In genomic region chr4:7512428-7512827, GRCh38 we compare ENCODE assay signal across 28 cellular contexts.
"Had no signal": no experiment of that assay in that cellular context is flagged by ENCODE, and none has a peak within 500 bp of the region (broad histone marks: within the 10 kb centered on the region; RNA-seq: fewer than 3 reads in every experiment).

No MANE protein-coding gene starts in this region.

- H3K4me3 ChIP-seq: colonic mucosa, esophagus muscularis mucosa, gastroesophageal sphincter, heart left ventricle, hepatocyte, left lung, prostate gland, right atrium auricular region, smooth muscle cell, testis, tibial artery, upper lobe of left lung had no signal

- H3K27ac Mint-ChIP-seq: dendritic cell treated with granulocyte-macrophage colony-stimulating factor and Interleukin-4, amounts not matched to agents 40 ng/mL and 50 ng/mL, for 4 days; naive thymus-derived CD4-positive, alpha-beta T cell; stimulated activated memory B cell treated with anti-CD40 and anti-IgM and Interleukin-4, amounts not matched to agents 10 μg/mL and 1 μg/mL and 100 μg/mL, for 72 hours had no signal

- H3K79me2 ChIP-seq: hepatocyte had no signal

- DNase-seq: colonic mucosa; effector memory CD4-positive, alpha-beta T cell; foreskin keratinocyte; heart left ventricle; left lung; mesenchymal stem cell; midbrain; naive thymus-derived CD4-positive, alpha-beta T cell; stimulated activated CD4-positive, alpha-beta T cell treated with anti-CD3 and anti-CD28 coated beads, Interleukin-12 subunit alpha, Interleukin-12 subunit beta, amount 100 ng/mL, for 4 hours; stimulated activated CD4-positive, alpha-beta T cell treated with anti-CD3 and anti-CD28 coated beads, Interleukin-1b, Interleukin-23, amount 100 ng/mL, for 48 hours; stimulated activated CD4-positive, alpha-beta T cell treated with anti-CD3 and anti-CD28 coated beads, Interleukin-4, amount 100 ng/mL, for 4 hours; stimulated activated naive CD8-positive, alpha-beta T cell treated with anti-CD3 and anti-CD28 coated beads, Interleukin-15, Interleukin-2, amounts not matched to agents 100 U/mL and 50 U/mL, for 24 hours; substantia nigra; testis; tibial artery; upper lobe of left lung had no signal

- H3K27me3 ChIP-seq: colonic mucosa, esophagus muscularis mucosa, gastroesophageal sphincter, hepatocyte, right atrium auricular region, testis, tibial artery, upper lobe of left lung had no signal

- H3K4me2 ChIP-seq: hepatocyte, smooth muscle cell had no signal

- H3K9me3 Mint-ChIP-seq: central memory CD8-positive, alpha-beta T cell; dendritic cell treated with granulocyte-macrophage colony-stimulating factor and Interleukin-4, amounts not matched to agents 40 ng/mL and 50 ng/mL, for 4 days had no signal

- H3K9me3 ChIP-seq: colonic mucosa, esophagus muscularis mucosa, gastroesophageal sphincter, heart left ventricle, left lung, prostate gland, right atrium auricular region, testis, tibial artery, upper lobe of left lung had no signal

- H3K36me3 Mint-ChIP-seq: naive thymus-derived CD4-positive, alpha-beta T cell; stimulated activated memory B cell treated with anti-CD40 and anti-IgM and Interleukin-4, amounts not matched to agents 10 μg/mL and 1 μg/mL and 100 μg/mL, for 72 hours had no signal

- H3K4me1 ChIP-seq: colonic mucosa, left lung, prostate gland, upper lobe of left lung had no signal

- H3K36me3 ChIP-seq: colonic mucosa, esophagus muscularis mucosa, gastroesophageal sphincter, heart left ventricle, left lung, prostate gland, right atrium auricular region, tibial artery, upper lobe of left lung had no signal

- H3K27ac ChIP-seq: colonic mucosa, esophagus muscularis mucosa, foreskin keratinocyte, gastroesophageal sphincter, heart left ventricle, hepatocyte, left lung, prostate gland, right atrium auricular region, testis, tibial artery, upper lobe of left lung had no signal

- FAIRE-seq: endothelial cell of umbilical vein, keratinocyte, urothelium cell line had no signal

- ATAC-seq: foreskin keratinocyte; gastroesophageal sphincter; heart left ventricle; left lung; naive thymus-derived CD4-positive, alpha-beta T cell; stimulated activated memory B cell treated with anti-CD40 and anti-IgM and Interleukin-4, amounts not matched to agents 10 μg/mL and 1 μg/mL and 100 μg/mL, for 72 hours; stimulated activated naive CD8-positive, alpha-beta T cell treated with anti-CD3 and anti-CD28 coated beads, Interleukin-15, Interleukin-2, amounts not matched to agents 100 U/mL and 50 U/mL, for 24 hours had no signal

- H3K4me1 Mint-ChIP-seq: stimulated activated memory B cell treated with anti-CD40 and anti-IgM and Interleukin-4, amounts not matched to agents 10 μg/mL and 1 μg/mL and 100 μg/mL, for 72 hours had no signal

- H2AFZ ChIP-seq: hepatocyte had no signal

- H3K4me3 Mint-ChIP-seq: central memory CD8-positive, alpha-beta T cell; dendritic cell treated with granulocyte-macrophage colony-stimulating factor and Interleukin-4, amounts not matched to agents 40 ng/mL and 50 ng/mL, for 4 days; naive thymus-derived CD4-positive, alpha-beta T cell; stimulated activated memory B cell treated with anti-CD40 and anti-IgM and Interleukin-4, amounts not matched to agents 10 μg/mL and 1 μg/mL and 100 μg/mL, for 72 hours had no signal
